8 cellular contexts compared by ENCODE assay signal in genomic region chr6:166862978-166863530, GRCh38.
DNase-seq lines count a peak whose midpoint lies in the region; TF ChIP-seq lines count a peak whose summit lies in the region.

No MANE protein-coding gene starts in this region.

- POLR2A ChIA-PET in activated CD4-positive, alpha-beta T cell treated with anti-CD3 and anti-CD28 coated beads, Interleukin-2, amount 10 ng/mL, durations not matched to agents 7 days and 5 days (lab: Charles Lee), result no interaction called here

- no peak for TF ChIP-seq POLR2A in Peyer's patch (IDR thresholded peaks at IDR 0.05)
- no peak for TF ChIP-seq POLR2A in erythroblast (IDR thresholded peaks at IDR 0.05; ENCODE audit: low read length)

- peaks cover 41% of the 10 kb centered on the region for H3K27me3 Mint-ChIP-seq in activated CD4-positive, alpha-beta T cell treated with anti-CD3 and anti-CD28 coated beads, Interleukin-2, amount 10 ng/mL, durations not matched to agents 7 days and 5 days

- no peak for TF ChIP-seq CTCF in Peyer's patch (IDR thresholded peaks at IDR 0.05)

- H3K4me3 ChIP-seq in Peyer's patch (peak overlapping the region; percentile 41 to 59 (median 50)), iPS DF 6.9 (ENCODE audit: low read length) (peak overlapping the region; percentile 66; the same call in 1 of the 2 replicates)

- intact Hi-C loops in posterior vena cava (cut with DNase I), result no loop called here

- H3K9me3 ChIP-seq in Peyer's patch (no peaks in the 10 kb centered on the region), iPS DF 6.9 (ENCODE audit: control insufficient read depth, insufficient read depth, low read length) (no peaks in the 10 kb centered on the region; the same call in 1 of the 2 replicates)

- H3K36me3 ChIP-seq in Peyer's patch (no peaks in the 10 kb centered on the region), iPS DF 6.9 (ENCODE audit: control insufficient read depth, insufficient read depth, low read length) (no peaks in the 10 kb centered on the region)

- DNase-seq in activated CD4-positive, alpha-beta T cell treated with anti-CD3 and anti-CD28 coated beads, Interleukin-2, amount 10 ng/mL, durations not matched to agents 7 days and 5 days, result no peak
- DNase-seq in activated CD4-positive, alpha-beta T cell treated with anti-CD3 and anti-CD28 coated beads, Interleukin-2, amount 50 U/mL, for 4 hours, result no peak
- DNase-seq in Peyer's patch, result no peak
- no peak for DNase-seq in iPS DF 6.9 (ENCODE audit: low read depth, low spot score)
- DNase-seq in NCI-H1417 (lab: John Stamatoyannopoulos, UW), result no peak
- no peak for DNase-seq in posterior vena cava (ENCODE audit: low spot score)
- no peak for DNase-seq in erythroblast (lab: John Stamatoyannopoulos, UW)

- WGBS in iPS DF 6.9 (ENCODE audit: insufficient coverage, insufficient read length), result no CpG with 5 or more reads among the region's 21 CpGs

- H3K27ac Mint-ChIP-seq in activated CD4-positive, alpha-beta T cell treated with anti-CD3 and anti-CD28 coated beads, Interleukin-2, amount 10 ng/mL, durations not matched to agents 7 days and 5 days, result no peak overlapping the region

- CTCF ChIA-PET in activated CD4-positive, alpha-beta T cell treated with anti-CD3 and anti-CD28 coated beads, Interleukin-2, amount 10 ng/mL, durations not matched to agents 7 days and 5 days (lab: Charles Lee), result interaction anchor here (0.8 to 1.4 kb wide), 3 partner anchors 10 to 95 kb away, joined by 3 read pairs; no protein-coding TSS in a partner anchor

- H3K27ac ChIP-seq in Peyer's patch (peak overlapping the region in 1 of 4 donors; percentile 34), iPS DF 6.9 (ENCODE audit: low read length) (no peak overlapping the region), temporal lobe (ENCODE audit: low read depth, low read length) (peak overlapping the region; percentile 54)

- no peaks in the 10 kb centered on the region for H3K9me3 Mint-ChIP-seq in activated CD4-positive, alpha-beta T cell treated with anti-CD3 and anti-CD28 coated beads, Interleukin-2, amount 10 ng/mL, durations not matched to agents 7 days and 5 days

- H3K4me3 Mint-ChIP-seq in activated CD4-positive, alpha-beta T cell treated with anti-CD3 and anti-CD28 coated beads, Interleukin-2, amount 10 ng/mL, durations not matched to agents 7 days and 5 days, result peak overlapping the region; percentile 70

- H3K4me1 Mint-ChIP-seq in activated CD4-positive, alpha-beta T cell treated with anti-CD3 and anti-CD28 coated beads, Interleukin-2, amount 10 ng/mL, durations not matched to agents 7 days and 5 days, result peaks cover 7% of the 10 kb centered on the region

- no peaks in the 10 kb centered on the region for H3K36me3 Mint-ChIP-seq in activated CD4-positive, alpha-beta T cell treated with anti-CD3 and anti-CD28 coated beads, Interleukin-2, amount 10 ng/mL, durations not matched to agents 7 days and 5 days (ENCODE audit: low read depth)

- H3K27me3 ChIP-seq in Peyer's patch (no peaks in the 10 kb centered on the region), iPS DF 6.9 (ENCODE audit: control insufficient read depth, insufficient read depth, low read length) (no peaks in the 10 kb centered on the region)

- H3K4me1 ChIP-seq in Peyer's patch (peaks cover 0 to 17% (median 3%) of the 10 kb centered on the region in 4 donors), iPS DF 6.9 (ENCODE audit: control insufficient read depth, insufficient read depth, low read length) (no peaks in the 10 kb centered on the region)
